25 cellular contexts compared by ENCODE assay signal in genomic region chr14:97916100-97916499, GRCh38.
"Had no signal": no experiment of that assay in that cellular context is flagged by ENCODE, and none has a peak within 500 bp of the region (broad histone marks: within the 10 kb centered on the region; RNA-seq: fewer than 3 reads in every experiment).

No MANE protein-coding gene starts in this region.

- H3K27me3 Mint-ChIP-seq: activated CD8-positive, alpha-beta T cell treated with anti-CD3 and anti-CD28 coated beads for 36 hours; naive B cell had no signal

- H3K27ac Mint-ChIP-seq: activated CD8-positive, alpha-beta T cell treated with anti-CD3 and anti-CD28 coated beads for 36 hours; activated T-helper 1 cell treated with anti-CD3 and anti-CD28 coated beads, Interleukin-12 subunit alpha, Interleukin-12 subunit beta, Interleukin-2, Interleukin-4 antibody, amounts not matched to agents 30 ng/mL and 10 ng/mL and 1 ng/mL, durations not matched to agents 14 hours and 24 hours and 36 hours; mesothelial cell of epicardium; naive B cell; nephron progenitor cell; progenitor cell of endocrine pancreas; stimulated activated naive B cell treated with anti-CD40 and anti-IgM and Interleukin-4, amounts not matched to agents 10 μg/mL and 1 μg/mL and 100 μg/mL, for 72 hours; type B pancreatic cell had no signal

- H3K9me3 Mint-ChIP-seq: activated T-helper 1 cell treated with anti-CD3 and anti-CD28 coated beads, Interleukin-12 subunit alpha, Interleukin-12 subunit beta, Interleukin-2, Interleukin-4 antibody, amounts not matched to agents 30 ng/mL and 10 ng/mL and 1 ng/mL, durations not matched to agents 14 hours and 24 hours and 36 hours; mesothelial cell of epicardium; nephron progenitor cell; type B pancreatic cell had no signal

- H3K27ac ChIP-seq: cardiac muscle cell, colonic mucosa, ovary, right lobe of liver, SK-N-MC, thoracic aorta, uterus had no signal

- H3K4me1 ChIP-seq: colonic mucosa, right lobe of liver, uterus had no signal

- H3K9me3 ChIP-seq: colonic mucosa, ovary, right lobe of liver, thoracic aorta, uterus had no signal

- DNase-seq: activated CD4-positive, alpha-beta T cell treated with anti-CD3 and anti-CD28 coated beads, Interleukin-2, amount 50 U/mL, for 1 hour; activated CD8-positive, alpha-beta T cell treated with anti-CD3 and anti-CD28 coated beads for 36 hours; activated gamma-delta T cell treated with Interleukin-2 at 50 U/mL for 16 hours; anterior cingulate cortex; cerebellar nuclear complex; colonic mucosa; effector CD8-positive, alpha-beta T cell; erythroblast; head of caudate nucleus; hippocampal formation; kidney; left colon; naive B cell; nephron progenitor cell; ovary; right lobe of liver; stimulated activated naive B cell treated with anti-CD40 and anti-IgM and Interleukin-4, amounts not matched to agents 10 μg/mL and 1 μg/mL and 100 μg/mL, for 72 hours; uterus had no signal

- H3K4me3 Mint-ChIP-seq: activated CD8-positive, alpha-beta T cell treated with anti-CD3 and anti-CD28 coated beads for 36 hours; activated T-helper 1 cell treated with anti-CD3 and anti-CD28 coated beads, Interleukin-12 subunit alpha, Interleukin-12 subunit beta, Interleukin-2, Interleukin-4 antibody, amounts not matched to agents 30 ng/mL and 10 ng/mL and 1 ng/mL, durations not matched to agents 14 hours and 24 hours and 36 hours; mesothelial cell of epicardium; naive B cell; nephron progenitor cell; stimulated activated naive B cell treated with anti-CD40 and anti-IgM and Interleukin-4, amounts not matched to agents 10 μg/mL and 1 μg/mL and 100 μg/mL, for 72 hours; type B pancreatic cell had no signal

- H3K36me3 Mint-ChIP-seq: mesothelial cell of epicardium; naive B cell; stimulated activated naive B cell treated with anti-CD40 and anti-IgM and Interleukin-4, amounts not matched to agents 10 μg/mL and 1 μg/mL and 100 μg/mL, for 72 hours; type B pancreatic cell had no signal

- H3K27me3 ChIP-seq: colonic mucosa, ovary, right lobe of liver, uterus had no signal

- H3K36me3 ChIP-seq: cardiac muscle cell, colonic mucosa, ovary, right lobe of liver, thoracic aorta, uterus had no signal

- H3K4me3 ChIP-seq: cardiac muscle cell, colonic mucosa, ovary, right lobe of liver, SK-N-MC, thoracic aorta, uterus had no signal

- H3K4me1 Mint-ChIP-seq: naive B cell; nephron progenitor cell; stimulated activated naive B cell treated with anti-CD40 and anti-IgM and Interleukin-4, amounts not matched to agents 10 μg/mL and 1 μg/mL and 100 μg/mL, for 72 hours had no signal
